21 cellular contexts compared by ENCODE assay signal in genomic region chr2:158796606-158797005, GRCh38. TPM values are rescaled to one million over a fixed set of nuclear protein-coding genes. Genes with fewer than 3 reads are reported as not detected.
"Had no signal": no experiment of that assay in that cellular context is flagged by ENCODE, and none has a peak within 500 bp of the region (broad histone marks: within the 10 kb centered on the region; RNA-seq: fewer than 3 reads in every experiment).

No MANE protein-coding gene starts in this region.

- H3K27me3 ChIP-seq: sigmoid colon, thyroid gland had no signal

- H3K27ac ChIP-seq: hepatocyte, sigmoid colon had no signal

- H3K9me3 Mint-ChIP-seq: activated naive CD8-positive, alpha-beta T cell treated with anti-CD3 and anti-CD28 coated beads, Interleukin-2, amount 10 ng/mL, durations not matched to agents 7 days and 5 days; neural crest cell; stimulated activated memory B cell treated with anti-CD40 and anti-IgM and Interleukin-4, amounts not matched to agents 10 μg/mL and 1 μg/mL and 100 μg/mL, for 72 hours had no signal

- H3K4me3 ChIP-seq: hepatocyte, lung, sigmoid colon had no signal

- H3K36me3 ChIP-seq: sigmoid colon, thyroid gland had no signal

- H3K27ac Mint-ChIP-seq: activated naive CD8-positive, alpha-beta T cell treated with anti-CD3 and anti-CD28 coated beads, Interleukin-2, amount 10 ng/mL, durations not matched to agents 7 days and 5 days; stimulated activated memory B cell treated with anti-CD40 and anti-IgM and Interleukin-4, amounts not matched to agents 10 μg/mL and 1 μg/mL and 100 μg/mL, for 72 hours had no signal

- H3K4me3 Mint-ChIP-seq: activated naive CD8-positive, alpha-beta T cell treated with anti-CD3 and anti-CD28 coated beads, Interleukin-2, amount 10 ng/mL, durations not matched to agents 7 days and 5 days; neural crest cell; stimulated activated memory B cell treated with anti-CD40 and anti-IgM and Interleukin-4, amounts not matched to agents 10 μg/mL and 1 μg/mL and 100 μg/mL, for 72 hours had no signal

- DNase-seq: activated CD4-positive, CD25-positive, alpha-beta regulatory T cell treated with anti-CD3 and anti-CD28 coated beads, Interleukin-2, amount 50 U/mL, for 72 hours; activated naive CD4-positive, alpha-beta T cell; activated naive CD8-positive, alpha-beta T cell treated with anti-CD3 and anti-CD28 coated beads, Interleukin-2, amount 10 ng/mL, durations not matched to agents 7 days and 5 days; activated T-cell treated with anti-CD3 and anti-CD28 coated beads for 4 hours; dermis blood vessel endothelial cell; erythroblast; islet precursor cell; midbrain; sigmoid colon; stimulated activated CD4-positive, alpha-beta T cell treated with anti-CD3 and anti-CD28 coated beads, Interleukin-12 subunit alpha, Interleukin-12 subunit beta, amount 100 ng/mL, for 4 hours; stimulated activated CD4-positive, alpha-beta T cell treated with anti-CD3 and anti-CD28 coated beads, Interleukin-2, amount 100 ng/mL, for 24 hours; thyroid gland had no signal

- ATAC-seq: stimulated activated memory B cell treated with anti-CD40 and anti-IgM and Interleukin-4, amounts not matched to agents 10 μg/mL and 1 μg/mL and 100 μg/mL, for 72 hours had no signal

- H3K9me3 ChIP-seq: sigmoid colon, thyroid gland had no signal

- H3K4me1 ChIP-seq: sigmoid colon had no signal

- H3K4me1 Mint-ChIP-seq: activated naive CD8-positive, alpha-beta T cell treated with anti-CD3 and anti-CD28 coated beads, Interleukin-2, amount 10 ng/mL, durations not matched to agents 7 days and 5 days; neural crest cell; stimulated activated memory B cell treated with anti-CD40 and anti-IgM and Interleukin-4, amounts not matched to agents 10 μg/mL and 1 μg/mL and 100 μg/mL, for 72 hours had no signal

- H3K36me3 Mint-ChIP-seq: activated naive CD8-positive, alpha-beta T cell treated with anti-CD3 and anti-CD28 coated beads, Interleukin-2, amount 10 ng/mL, durations not matched to agents 7 days and 5 days; stimulated activated memory B cell treated with anti-CD40 and anti-IgM and Interleukin-4, amounts not matched to agents 10 μg/mL and 1 μg/mL and 100 μg/mL, for 72 hours had no signal

RNA-seq across cellular contexts. Expression of gene DAPL1, which starts 1.5 kb away (rescaled TPM):
- total RNA-seq: activated CD8-positive, alpha-beta memory T cell treated with anti-CD3 and anti-CD28 coated beads for 36 hours; activated naive CD8-positive, alpha-beta T cell treated with anti-CD3 and anti-CD28 coated beads, Interleukin-2, amount 10 ng/mL, durations not matched to agents 7 days and 5 days; dermis blood vessel endothelial cell; glomerular endothelial cell; hepatocyte; lung; myocyte; neural crest cell; osteocyte; pulmonary artery endothelial cell had no signal
